Comparison of ENCODE assay signal across 19 cellular contexts in genomic region chr10:71693377-71693776, GRCh38. TPM values are rescaled to one million over a fixed set of nuclear protein-coding genes. Genes with fewer than 3 reads are reported as not detected.
DNase-seq lines count a peak whose midpoint lies in the region; ATAC-seq and TF ChIP-seq lines count a peak whose summit lies in the region.
"Had no signal": no experiment of that assay in that cellular context is flagged by ENCODE, and none has a peak within 500 bp of the region (broad histone marks: within the 10 kb centered on the region; RNA-seq: fewer than 3 reads in every experiment).

No MANE protein-coding gene starts in this region.

- H3K9me3 ChIP-seq in mammary epithelial cell (replicated peaks; ENCODE audit: insufficient read depth, low read length) = peaks cover under 1% of the 10 kb centered on the region
- H3K9me3 ChIP-seq in OCI-LY7 (ENCODE audit: low read length) = 0 out of 2 replicates have a peak, but pooled peaks cover 3% of the 10 kb centered on the region
- H3K9me3 ChIP-seq in right atrium auricular region = peaks cover 0 to 7% of the 10 kb centered on the region in 2 donors
- H3K9me3 ChIP-seq: thoracic aorta had no signal

- dilution Hi-C loops in mammary epithelial cell (cut with HindIII; ENCODE audit: low sequenced_read_pairs) = no loop called here

- H3K79me2 ChIP-seq in mammary epithelial cell (ENCODE audit: insufficient read depth, low read length) (no peaks in the 10 kb centered on the region), OCI-LY7 (ENCODE audit: insufficient read depth, low read depth, low read length) (no peaks in the 10 kb centered on the region)

- no peak for ATAC-seq in stimulated activated naive B cell treated with anti-CD40 and anti-IgM and Interleukin-4, amounts not matched to agents 10 μg/mL and 1 μg/mL and 100 μg/mL, for 72 hours (replicated peaks)
- ATAC-seq in HG03280 (IDR thresholded peaks at IDR 0.05; ENCODE audit: unreplicated experiment) = no peak

- H3K4me3 Mint-ChIP-seq in MCF 10A (ENCODE audit: unreplicated experiment) = no peak overlapping the region
- no peak overlapping the region for H3K4me3 Mint-ChIP-seq in stimulated activated naive B cell treated with anti-CD40 and anti-IgM and Interleukin-4, amounts not matched to agents 10 μg/mL and 1 μg/mL and 100 μg/mL, for 72 hours
- H3K4me3 Mint-ChIP-seq: activated CD4-positive, alpha-beta memory T cell treated with anti-CD3 and anti-CD28 coated beads for 36 hours; brain; nephron progenitor cell had no signal

- H2AFZ ChIP-seq in mammary epithelial cell (ENCODE audit: low read depth, low read length) (no peak overlapping the region), OCI-LY7 (ENCODE audit: low read length) (peak overlapping the region; percentile 15; the same call in 1 of the 2 replicates)

- H3K36me3 Mint-ChIP-seq in MCF 10A (ENCODE audit: insufficient read depth, unreplicated experiment) = no peaks in the 10 kb centered on the region
- H3K36me3 Mint-ChIP-seq in stimulated activated naive B cell treated with anti-CD40 and anti-IgM and Interleukin-4, amounts not matched to agents 10 μg/mL and 1 μg/mL and 100 μg/mL, for 72 hours = peaks cover 0 to under 1% of the 10 kb centered on the region in 2 donors
- H3K36me3 Mint-ChIP-seq: activated CD4-positive, alpha-beta memory T cell treated with anti-CD3 and anti-CD28 coated beads for 36 hours; brain had no signal

- H3K4me1 Mint-ChIP-seq in MCF 10A (ENCODE audit: insufficient read depth, unreplicated experiment) = no peaks in the 10 kb centered on the region
- H3K4me1 Mint-ChIP-seq in stimulated activated naive B cell treated with anti-CD40 and anti-IgM and Interleukin-4, amounts not matched to agents 10 μg/mL and 1 μg/mL and 100 μg/mL, for 72 hours = peaks cover 29 to 49% of the 10 kb centered on the region in 2 donors
- H3K4me1 Mint-ChIP-seq: brain had no signal

- POLR2A ChIA-PET in MCF 10A (lab: Yijun Ruan, JAX) = no interaction called here
- POLR2A ChIA-PET in OCI-LY7 (lab: Charles Lee) = interaction anchor here (0.6 to 1.1 kb wide), 5 partner anchors 32 to 315 kb away, joined by 3 to 4 read pairs (median 3); no protein-coding TSS in a partner anchor

- H3K4me1 ChIP-seq in mammary epithelial cell (ENCODE audit: insufficient read depth, low read length) (peaks cover 6% of the 10 kb centered on the region), OCI-LY7 (ENCODE audit: insufficient read depth, low read length, poor library complexity, severe bottlenecking) (peaks cover 46% of the 10 kb centered on the region), right atrium auricular region (peaks cover 0 to 26% of the 10 kb centered on the region in 2 donors)

- H3K36me3 ChIP-seq in mammary epithelial cell (ENCODE audit: insufficient read depth, low read length) (no peaks in the 10 kb centered on the region), OCI-LY7 (ENCODE audit: insufficient read depth, low read length) (no peaks in the 10 kb centered on the region), right atrium auricular region (no peaks in the 10 kb centered on the region)
- H3K36me3 ChIP-seq: thoracic aorta had no signal

- DNase-seq in MCF 10A (ENCODE audit: unreplicated experiment) (peak; percentile 38), mammary epithelial cell (no peak), OCI-LY7 (ENCODE audit: low spot score) (no peak), right atrium auricular region (ENCODE audit: low spot score) (no peak), AG08396 (ENCODE audit: low spot score) (no peak), mesenteric fat pad (ENCODE audit: low spot score) (no peak)
- no peak for DNase-seq in stimulated activated naive B cell treated with anti-CD40 and anti-IgM and Interleukin-4, amounts not matched to agents 10 μg/mL and 1 μg/mL and 100 μg/mL, for 72 hours
- DNase-seq: activated CD4-positive, alpha-beta memory T cell treated with anti-CD3 and anti-CD28 coated beads for 36 hours; activated effector memory CD4-positive, alpha-beta T cell treated with Interleukin-2 at 50 U/mL for 16 hours; effector memory CD4-positive, alpha-beta T cell; kidney; NCI-H1930; NCI-H748 treated with DMSO at 0.1 percent for 48 hours; nephron progenitor cell; SHP77 had no signal

- TF ChIP-seq CTCF in MCF 10A (IDR thresholded peaks at IDR 0.05; ENCODE audit: unreplicated experiment) = no peak
- no peak for TF ChIP-seq CTCF in mammary epithelial cell (conservative IDR thresholded peaks at IDR 0.05 in 1 of 2, IDR thresholded peaks at IDR 0.05 in 1 of 2; ENCODE audit: extremely low read depth in 1 of 2, insufficient read depth in 1 of 2, low read depth in 1 of 2, low read length in 2 of 2)
- TF ChIP-seq CTCF in OCI-LY7 (conservative IDR thresholded peaks at IDR 0.05; ENCODE audit: low read length) = no peak
- TF ChIP-seq CTCF in right atrium auricular region (IDR thresholded peaks at IDR 0.05) = no peak

- H3K27me3 Mint-ChIP-seq in MCF 10A (ENCODE audit: insufficient read depth, unreplicated experiment) = no peaks in the 10 kb centered on the region
- H3K27me3 Mint-ChIP-seq in stimulated activated naive B cell treated with anti-CD40 and anti-IgM and Interleukin-4, amounts not matched to agents 10 μg/mL and 1 μg/mL and 100 μg/mL, for 72 hours = no peaks in the 10 kb centered on the region
- H3K27me3 Mint-ChIP-seq: activated CD4-positive, alpha-beta memory T cell treated with anti-CD3 and anti-CD28 coated beads for 36 hours; brain had no signal

- H4K20me1 ChIP-seq in mammary epithelial cell (ENCODE audit: insufficient read depth, low read length) (no peaks in the 10 kb centered on the region), OCI-LY7 (ENCODE audit: insufficient read depth, low read length) (no peaks in the 10 kb centered on the region)

- 49% methylated on average over 5 of the region's 5 CpGs for WGBS in mammary epithelial cell (ENCODE audit: low coverage, missing lambda C conversion rate)

- peaks cover 1% of the 10 kb centered on the region for H3K9me3 Mint-ChIP-seq in MCF 10A (ENCODE audit: unreplicated experiment)
- H3K9me3 Mint-ChIP-seq in stimulated activated naive B cell treated with anti-CD40 and anti-IgM and Interleukin-4, amounts not matched to agents 10 μg/mL and 1 μg/mL and 100 μg/mL, for 72 hours = peaks cover under 1 to 4% of the 10 kb centered on the region in 2 donors
- H3K9me3 Mint-ChIP-seq: brain had no signal

- BruUV-seq in MCF 10A (replicated peaks; lab: Mats Ljungman, UMichigan) (no TSS peak), mammary epithelial cell (replicated peaks; lab: Mats Ljungman, UMichigan) (no TSS peak), OCI-LY7 (replicated peaks; lab: Mats Ljungman, UMichigan) (no TSS peak)

- CTCF ChIA-PET in MCF 10A (lab: Yijun Ruan, JAX) (interaction anchor here (0.6 to 0.7 kb wide), 2 partner anchors 18 to 368 kb away, joined by 4 read pairs; no protein-coding TSS in a partner anchor), mammary epithelial cell (lab: Charles Lee; ENCODE audit: low non-redundant PET) (no interaction called here), OCI-LY7 (lab: Charles Lee; ENCODE audit: unreplicated experiment) (interaction anchor here (1.1 to 1.6 kb wide), 3 partner anchors 10 to 14 kb away, joined by 4 to 6 read pairs (median 4); no protein-coding TSS in a partner anchor)

- no peaks in the 10 kb centered on the region for H3K9me2 ChIP-seq in OCI-LY7 (ENCODE audit: insufficient read depth, low read length)

- H3K27me3 ChIP-seq in mammary epithelial cell (ENCODE audit: insufficient read depth, low read length) (no peaks in the 10 kb centered on the region), right atrium auricular region (no peaks in the 10 kb centered on the region)

- H3K27ac Mint-ChIP-seq in MCF 10A (ENCODE audit: low read depth, unreplicated experiment) = no peak overlapping the region
- peak overlapping the region; percentile 82 for H3K27ac Mint-ChIP-seq in stimulated activated naive B cell treated with anti-CD40 and anti-IgM and Interleukin-4, amounts not matched to agents 10 μg/mL and 1 μg/mL and 100 μg/mL, for 72 hours
- H3K27ac Mint-ChIP-seq: activated CD4-positive, alpha-beta memory T cell treated with anti-CD3 and anti-CD28 coated beads for 36 hours; brain; nephron progenitor cell had no signal

- H3K9ac ChIP-seq in mammary epithelial cell (ENCODE audit: insufficient read depth, low read length) = no peak overlapping the region

- H3K4me2 ChIP-seq in mammary epithelial cell (ENCODE audit: insufficient read depth, low read depth, low read length) (no peak overlapping the region), OCI-LY7 (ENCODE audit: low read length) (peak overlapping the region; percentile 40)

- intact Hi-C loops in MCF 10A (cut with micrococcal nuclease) = no loop called here
- intact Hi-C loops in mammary epithelial cell (cut with micrococcal nuclease) = no loop called here
- intact Hi-C loops in OCI-LY7 (cut with micrococcal nuclease; ENCODE audit: unreplicated experiment) = loop anchor here (5.0 kb wide), 1 partner anchor 71 kb away; no protein-coding TSS in a partner anchor

- H3K27ac ChIP-seq in mammary epithelial cell (ENCODE audit: insufficient read depth, low read depth, low read length) (no peak overlapping the region), OCI-LY7 (ENCODE audit: low read depth, low read length, poor library complexity, severe bottlenecking) (no peak overlapping the region), right atrium auricular region (peak overlapping the region; percentile 2 to 43)
- H3K27ac ChIP-seq: thoracic aorta had no signal

- no peak overlapping the region for H3K4me3 ChIP-seq in mammary epithelial cell (replicated peaks in 1 of 3; ENCODE audit: insufficient read depth in 1 of 3, low read depth in 2 of 3, low read length in 3 of 3)
- no peak overlapping the region for H3K4me3 ChIP-seq in OCI-LY7 (ENCODE audit: low read depth, low read length, poor library complexity, severe bottlenecking)
- H3K4me3 ChIP-seq in right atrium auricular region = no peak overlapping the region
- H3K4me3 ChIP-seq: thoracic aorta had no signal

- in situ Hi-C loops in mammary epithelial cell (cut with MboI; ENCODE audit: low sequenced_read_pairs in 2 of 2) = no loop called here

RNA-seq across cellular contexts. Expression of gene C10orf105, which starts 26.2 kb away (rescaled TPM):
- total RNA-seq in MCF 10A (2022) (not detected in 2 replicates), mammary epithelial cell (under 1 TPM in 1 of 2 donors, not detected in 1; under 0.01 TPM), OCI-LY7 (2022) (0.09 and 0.15 TPM in 2 replicates), right atrium auricular region (1 to 10 TPM in 1 of 2 donors, not detected in 1; 1.3 TPM), mesenteric fat pad (0.22 TPM)
- not detected for polyA plus RNA-seq in mammary epithelial cell
- polyA minus RNA-seq in mammary epithelial cell = not detected
- 0.09 TPM in 1 of 2 replicates, not detected in the other for total RNA-seq in OCI-LY7 (2014; rRNA removed; shearing (Covaris generic))
- total RNA-seq: Daoy had no signal

Comparison
In these comparisons a context has a peak if more than half of its experiments do, and no peak if none do; other contexts are left out.
1. H3K27ac ChIP-seq: peak in right atrium auricular region (2 of 2); none in mammary epithelial cell (single experiment) and OCI-LY7 (single experiment).